1 cellular context compared by ENCODE assay signal in the genomic region with DNA sequence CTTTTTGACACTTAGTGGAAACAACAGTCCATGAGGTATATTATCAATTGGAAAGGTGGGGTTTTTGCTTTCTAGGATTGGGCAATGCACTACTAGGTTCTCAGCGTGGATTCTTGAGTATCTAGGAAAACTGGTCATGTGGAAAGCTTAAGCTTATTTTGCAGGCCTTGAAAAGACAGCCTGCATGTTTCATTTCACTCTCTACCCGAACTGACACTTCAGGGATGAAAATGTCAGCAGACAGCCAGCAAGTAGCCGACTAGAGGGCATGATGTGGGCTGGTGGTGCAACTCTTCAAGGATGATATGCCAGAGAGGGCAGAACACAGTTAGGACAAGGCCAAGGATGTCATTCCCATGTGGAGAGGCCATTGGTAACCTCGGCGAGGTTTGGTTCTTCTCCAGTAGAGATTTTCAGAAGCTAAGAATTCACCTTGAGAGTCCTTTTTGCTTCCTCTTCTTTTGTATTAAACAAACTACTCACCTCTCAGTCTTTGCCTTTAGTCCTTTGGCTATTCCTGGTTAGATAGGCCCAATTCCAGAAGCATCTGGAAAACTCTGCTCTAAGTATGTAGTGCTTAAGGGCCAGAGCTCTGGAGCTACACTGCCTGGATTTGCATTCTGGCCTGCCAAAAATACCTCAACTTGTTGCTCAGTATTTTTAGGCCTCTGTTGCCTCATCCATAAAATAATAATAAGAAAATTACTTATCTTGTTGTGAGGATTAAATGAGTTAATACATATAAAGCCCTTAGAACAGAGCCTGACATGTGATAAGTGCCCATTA.
TF ChIP-seq lines count a peak whose summit lies in the region.

No MANE protein-coding gene starts in this region.

TF ChIP-seq in A549, 52 proteins besides CTCF, POLR2A, EP300 and RAD21 (continued from another document):
- TF ChIP-seq PBX3 (IDR thresholded peaks at IDR 0.05): no peak
- no peak for TF ChIP-seq NPAS2 (CRISPR knock-in tag; IDR thresholded peaks at IDR 0.05; ENCODE audit: borderline replicate concordance)
- no peak for TF ChIP-seq MAZ (IDR thresholded peaks at IDR 0.05; ENCODE audit: borderline replicate concordance, low read depth, low read length)
- no peak for TF ChIP-seq ESRRA (IDR thresholded peaks at IDR 0.05; ENCODE audit: borderline replicate concordance, low read length)
- TF ChIP-seq HDAC2 (IDR thresholded peaks at IDR 0.05): no peak
- TF ChIP-seq RFX5 (IDR thresholded peaks at IDR 0.05): no peak
- TF ChIP-seq POLR2AphosphoS2 (conservative IDR thresholded peaks at IDR 0.05; ENCODE audit: low read length): no peak
